Comparison of ENCODE assay signal across 1 cellular context in the genomic region with DNA sequence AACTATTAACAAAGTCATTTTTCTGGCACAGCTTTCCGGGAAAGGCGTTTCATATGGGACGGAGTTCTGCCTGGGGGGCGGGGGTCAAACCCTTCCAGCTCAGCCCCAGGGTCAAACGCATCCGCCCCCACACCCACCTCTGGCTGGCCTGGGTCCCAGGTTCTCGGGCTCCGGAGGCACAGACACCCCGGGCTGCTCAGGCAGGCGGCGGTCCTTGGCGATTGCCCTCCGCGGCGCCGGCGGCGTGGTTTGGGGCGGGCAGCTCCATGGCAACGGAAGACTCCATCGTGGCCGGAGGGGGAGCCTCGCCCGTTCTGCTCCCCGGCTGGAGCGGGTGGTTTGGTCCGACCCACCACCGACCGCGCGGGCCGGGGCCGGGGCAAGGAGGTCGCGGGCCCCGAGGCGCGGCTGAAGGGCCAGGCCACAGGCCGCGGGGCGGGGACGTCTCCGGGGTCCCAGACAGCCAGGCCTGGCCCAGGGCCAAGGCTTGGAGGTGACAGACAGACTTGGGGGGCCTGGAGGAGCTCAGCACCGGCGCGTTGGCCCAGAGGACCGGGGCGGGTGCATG.
TF ChIP-seq lines count a peak whose summit lies in the region.

A gene with protein sequence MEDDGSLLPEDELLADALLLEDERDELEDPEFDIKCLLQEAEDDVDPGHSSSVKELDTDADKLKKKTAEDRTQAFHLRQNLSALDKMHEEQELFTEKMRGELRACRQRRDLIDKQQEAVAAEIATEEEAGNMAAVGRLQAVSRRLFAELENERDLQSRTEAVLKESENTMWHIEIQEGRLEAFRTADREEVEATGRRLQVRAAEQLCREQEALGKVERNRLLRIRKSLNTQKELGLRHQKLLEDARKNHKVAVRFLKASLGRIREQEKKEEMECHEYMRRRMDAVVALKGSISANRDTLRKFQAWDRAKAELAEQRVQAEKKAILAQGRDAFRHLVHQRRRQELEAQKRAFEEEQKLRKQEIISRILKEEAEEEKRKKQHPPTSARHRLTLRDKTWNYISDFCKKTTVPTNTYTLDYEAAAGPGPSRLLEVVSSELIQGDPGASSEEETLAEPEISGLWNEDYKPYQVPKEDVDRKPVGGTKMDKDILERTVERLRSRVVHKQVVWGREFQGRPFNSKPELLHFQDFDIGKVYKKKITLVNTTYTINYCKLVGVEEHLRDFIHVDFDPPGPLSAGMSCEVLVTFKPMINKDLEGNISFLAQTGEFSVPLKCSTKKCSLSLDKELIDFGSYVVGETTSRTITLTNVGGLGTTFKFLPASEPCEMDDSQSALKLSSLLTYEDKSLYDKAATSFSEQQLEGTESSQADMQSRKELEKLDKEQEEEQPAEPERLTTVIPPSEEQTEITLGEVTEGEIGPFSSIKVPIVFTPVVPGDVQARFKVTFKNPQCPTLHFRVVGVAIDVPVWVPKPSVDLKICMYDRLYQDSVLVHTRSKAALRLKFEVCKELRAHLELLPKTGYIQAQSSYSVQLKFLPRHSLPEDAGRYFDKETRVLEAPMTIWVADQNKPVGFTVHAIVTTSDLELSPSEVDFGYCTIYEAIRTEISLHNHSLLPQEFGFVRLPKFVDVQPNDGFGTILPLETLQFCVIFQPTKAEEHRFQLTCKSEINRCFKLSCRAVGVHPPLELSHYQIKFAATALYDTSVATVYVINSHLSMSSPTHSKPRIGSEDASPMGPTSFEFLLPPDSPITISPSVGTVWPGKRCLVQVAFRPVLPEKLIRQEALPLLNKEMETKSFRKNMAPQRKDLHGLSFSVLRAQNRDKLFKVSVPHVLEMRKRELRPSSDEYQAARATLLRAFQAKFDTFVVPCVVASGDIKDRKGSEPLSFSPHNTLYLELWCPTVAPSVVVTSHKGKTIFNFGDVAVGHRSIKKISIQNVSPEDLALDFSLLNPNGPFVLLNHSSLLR (N-terminal part only) (minus strand): TSS at position 223 of the 568 bp plus-strand sequence. CDS start 12,830 bp downstream, outside the sequence.

TF ChIP-seq in IMR-90, 13 proteins besides CTCF, POLR2A, EP300 and RAD21 (continued from another document):
- TF ChIP-seq, protein P1, sequence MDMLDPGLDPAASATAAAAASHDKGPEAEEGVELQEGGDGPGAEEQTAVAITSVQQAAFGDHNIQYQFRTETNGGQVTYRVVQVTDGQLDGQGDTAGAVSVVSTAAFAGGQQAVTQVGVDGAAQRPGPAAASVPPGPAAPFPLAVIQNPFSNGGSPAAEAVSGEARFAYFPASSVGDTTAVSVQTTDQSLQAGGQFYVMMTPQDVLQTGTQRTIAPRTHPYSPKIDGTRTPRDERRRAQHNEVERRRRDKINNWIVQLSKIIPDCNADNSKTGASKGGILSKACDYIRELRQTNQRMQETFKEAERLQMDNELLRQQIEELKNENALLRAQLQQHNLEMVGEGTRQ (IDR thresholded peaks at IDR 0.05; ENCODE audit: low read depth, low read length): no peak
